In the genomic region with DNA sequence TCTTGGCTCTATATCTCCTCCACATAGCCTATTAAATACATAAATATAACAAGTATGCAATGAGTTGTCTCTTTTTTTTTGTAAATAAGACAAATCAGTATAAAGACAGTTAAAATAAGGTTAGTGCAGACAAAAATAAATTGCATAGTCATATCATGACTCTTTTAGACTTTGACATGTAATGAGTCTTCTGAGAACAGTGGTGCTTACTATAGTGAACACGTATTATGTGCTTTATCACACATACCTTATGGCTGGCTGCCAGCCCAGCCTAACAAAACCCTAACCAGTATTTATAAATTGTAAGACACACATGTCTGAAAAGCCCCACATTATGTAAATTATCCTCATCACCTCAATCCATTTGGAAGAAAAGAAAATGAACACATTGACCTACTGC, we compare ENCODE assay signal across 1 cellular context.
TF ChIP-seq lines count a peak whose summit lies in the region.

No MANE protein-coding gene starts in this region.

TF ChIP-seq in K562, 482 proteins besides CTCF, POLR2A, EP300 and RAD21 (continued from another document):
- TF ChIP-seq YY1 (IDR thresholded peaks at IDR 0.05; ENCODE audit: borderline replicate concordance in 1 of 3, control insufficient read depth in 1 of 3, extremely low read depth in 1 of 3, insufficient read depth in 3 of 3, insufficient read length in 1 of 3, insufficient replicate concordance in 2 of 3, low read depth in 1 of 3, low read length in 2 of 3) = no peak
- TF ChIP-seq ZNF583 (CRISPR knock-in tag; IDR thresholded peaks at IDR 0.05) = no peak
- no peak for TF ChIP-seq TARDBP (IDR thresholded peaks at IDR 0.05)
- TF ChIP-seq MAFF (IDR thresholded peaks at IDR 0.05; ENCODE audit: low read length) = peak; percentile 44; the same call in 1 of the 2 replicates
- no peak for TF ChIP-seq SUPT5H (IDR thresholded peaks at IDR 0.05)
- TF ChIP-seq, protein P1, sequence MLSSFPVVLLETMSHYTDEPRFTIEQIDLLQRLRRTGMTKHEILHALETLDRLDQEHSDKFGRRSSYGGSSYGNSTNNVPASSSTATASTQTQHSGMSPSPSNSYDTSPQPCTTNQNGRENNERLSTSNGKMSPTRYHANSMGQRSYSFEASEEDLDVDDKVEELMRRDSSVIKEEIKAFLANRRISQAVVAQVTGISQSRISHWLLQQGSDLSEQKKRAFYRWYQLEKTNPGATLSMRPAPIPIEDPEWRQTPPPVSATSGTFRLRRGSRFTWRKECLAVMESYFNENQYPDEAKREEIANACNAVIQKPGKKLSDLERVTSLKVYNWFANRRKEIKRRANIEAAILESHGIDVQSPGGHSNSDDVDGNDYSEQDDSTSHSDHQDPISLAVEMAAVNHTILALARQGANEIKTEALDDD (IDR thresholded peaks at IDR 0.05) = no peak
- TF ChIP-seq POLR2H (tag; IDR thresholded peaks at IDR 0.05; ENCODE audit: low read depth) = no peak
- TF ChIP-seq ZNF316 (IDR thresholded peaks at IDR 0.05) = peak; percentile 83
- no peak for TF ChIP-seq PURB (CRISPR knock-in tag; IDR thresholded peaks at IDR 0.05; ENCODE audit: low read depth)
- TF ChIP-seq ZNF696 (CRISPR knock-in tag; conservative IDR thresholded peaks at IDR 0.05) = no peak
- TF ChIP-seq, protein P2, sequence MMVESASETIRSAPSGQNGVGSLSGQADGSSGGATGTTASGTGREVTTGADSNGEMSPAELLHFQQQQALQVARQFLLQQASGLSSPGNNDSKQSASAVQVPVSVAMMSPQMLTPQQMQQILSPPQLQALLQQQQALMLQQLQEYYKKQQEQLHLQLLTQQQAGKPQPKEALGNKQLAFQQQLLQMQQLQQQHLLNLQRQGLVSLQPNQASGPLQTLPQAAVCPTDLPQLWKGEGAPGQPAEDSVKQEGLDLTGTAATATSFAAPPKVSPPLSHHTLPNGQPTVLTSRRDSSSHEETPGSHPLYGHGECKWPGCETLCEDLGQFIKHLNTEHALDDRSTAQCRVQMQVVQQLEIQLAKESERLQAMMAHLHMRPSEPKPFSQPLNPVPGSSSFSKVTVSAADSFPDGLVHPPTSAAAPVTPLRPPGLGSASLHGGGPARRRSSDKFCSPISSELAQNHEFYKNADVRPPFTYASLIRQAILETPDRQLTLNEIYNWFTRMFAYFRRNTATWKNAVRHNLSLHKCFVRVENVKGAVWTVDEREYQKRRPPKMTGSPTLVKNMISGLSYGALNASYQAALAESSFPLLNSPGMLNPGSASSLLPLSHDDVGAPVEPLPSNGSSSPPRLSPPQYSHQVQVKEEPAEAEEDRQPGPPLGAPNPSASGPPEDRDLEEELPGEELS (CRISPR knock-in tag; IDR thresholded peaks at IDR 0.05; ENCODE audit: borderline replicate concordance) = no peak
- TF ChIP-seq U2AF2 (optimal IDR thresholded peaks at IDR 0.05; ENCODE audit: low read depth, low read length) = no peak
- peak; percentile 22; the same call in 1 of the 2 replicates for TF ChIP-seq TCF3 (CRISPR knock-in tag; IDR thresholded peaks at IDR 0.05)
- no peak for TF ChIP-seq ZFP1 (CRISPR knock-in tag; IDR thresholded peaks at IDR 0.05)
- no peak for TF ChIP-seq BMI1 (IDR thresholded peaks at IDR 0.05; ENCODE audit: low read length)
- TF ChIP-seq, protein P3, sequence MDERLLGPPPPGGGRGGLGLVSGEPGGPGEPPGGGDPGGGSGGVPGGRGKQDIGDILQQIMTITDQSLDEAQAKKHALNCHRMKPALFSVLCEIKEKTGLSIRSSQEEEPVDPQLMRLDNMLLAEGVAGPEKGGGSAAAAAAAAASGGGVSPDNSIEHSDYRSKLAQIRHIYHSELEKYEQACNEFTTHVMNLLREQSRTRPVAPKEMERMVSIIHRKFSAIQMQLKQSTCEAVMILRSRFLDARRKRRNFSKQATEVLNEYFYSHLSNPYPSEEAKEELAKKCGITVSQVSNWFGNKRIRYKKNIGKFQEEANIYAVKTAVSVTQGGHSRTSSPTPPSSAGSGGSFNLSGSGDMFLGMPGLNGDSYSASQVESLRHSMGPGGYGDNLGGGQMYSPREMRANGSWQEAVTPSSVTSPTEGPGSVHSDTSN (CRISPR knock-in tag; IDR thresholded peaks at IDR 0.05; ENCODE audit: low read depth) = no peak
- TF ChIP-seq, protein P3 (tag; conservative IDR thresholded peaks at IDR 0.05; ENCODE audit: low read depth) = 0 out of 2 replicates have a peak, but pooled peaks have one; percentile 25
TF ChIP-seq in K562: peak in this region for 12.
